ENCODE assay signal across 17 cellular contexts in genomic region chr13:79359064-79359463, GRCh38. TPM values are rescaled to one million over a fixed set of nuclear protein-coding genes. Genes with fewer than 3 reads are reported as not detected.
DNase-seq lines count a peak whose midpoint lies in the region; ATAC-seq and TF ChIP-seq lines count a peak whose summit lies in the region.
"Had no signal": no experiment of that assay in that cellular context is flagged by ENCODE, and none has a peak within 500 bp of the region (broad histone marks: within the 10 kb centered on the region; RNA-seq: fewer than 3 reads in every experiment).

No MANE protein-coding gene starts in this region.

- H3K27ac ChIP-seq in suprapubic skin = no peak overlapping the region
- H3K27ac ChIP-seq: HL-60, RWPE1 had no signal

- peaks cover 64% of the 10 kb centered on the region for H3K36me3 ChIP-seq in suprapubic skin

- no peaks in the 10 kb centered on the region for H3K27me3 Mint-ChIP-seq in activated T-cell treated with anti-CD3 and anti-CD28 coated beads, Interleukin-2, amount 50 U/mL, for 24 hours
- no peaks in the 10 kb centered on the region for H3K27me3 Mint-ChIP-seq in Calu3 (ENCODE audit: unreplicated experiment)
- H3K27me3 Mint-ChIP-seq in activated T-helper 2 cell treated with anti-CD3 and anti-CD28 coated beads, Interferon-gamma antibody, Interleukin-2, Interleukin-4, amounts not matched to agents 10 μg/mL and 5 μg/mL and 100 μg/mL, durations not matched to agents 14 hours and 24 hours and 36 hours (ENCODE audit: low read depth) = no peaks in the 10 kb centered on the region
- no peaks in the 10 kb centered on the region for H3K27me3 Mint-ChIP-seq in naive thymus-derived CD8-positive, alpha-beta T cell
- H3K27me3 Mint-ChIP-seq: IgD-negative memory B cell had no signal

- TF ChIP-seq EP300 in suprapubic skin (IDR thresholded peaks at IDR 0.05) = no peak

- ATAC-seq in naive thymus-derived CD8-positive, alpha-beta T cell = no peak

- CTCF ChIA-PET in Calu3 (lab: Charles Lee) = no interaction called here

- POLR2A ChIA-PET in naive thymus-derived CD8-positive, alpha-beta T cell (lab: Charles Lee) = no interaction called here

- peak overlapping the region; percentile 39 for H3K27ac Mint-ChIP-seq in activated T-cell treated with anti-CD3 and anti-CD28 coated beads, Interleukin-2, amount 50 U/mL, for 24 hours
- H3K27ac Mint-ChIP-seq in Calu3 (ENCODE audit: unreplicated experiment) = peak overlapping the region; percentile 11
- H3K27ac Mint-ChIP-seq in activated T-helper 2 cell treated with anti-CD3 and anti-CD28 coated beads, Interferon-gamma antibody, Interleukin-2, Interleukin-4, amounts not matched to agents 10 μg/mL and 5 μg/mL and 100 μg/mL, durations not matched to agents 14 hours and 24 hours and 36 hours = peak overlapping the region; percentile 62
- H3K27ac Mint-ChIP-seq in naive thymus-derived CD8-positive, alpha-beta T cell = peak overlapping the region in 9 of 10 donors; percentile 6 to 80 (median 60)

- no peak for TF ChIP-seq CTCF in Calu3 (IDR thresholded peaks at IDR 0.05; ENCODE audit: unreplicated experiment)
- no peak for TF ChIP-seq CTCF in suprapubic skin (IDR thresholded peaks at IDR 0.05)

- H3K9me3 Mint-ChIP-seq in activated T-cell treated with anti-CD3 and anti-CD28 coated beads, Interleukin-2, amount 50 U/mL, for 24 hours = no peaks in the 10 kb centered on the region
- no peaks in the 10 kb centered on the region for H3K9me3 Mint-ChIP-seq in Calu3 (ENCODE audit: low read depth, unreplicated experiment)
- no peaks in the 10 kb centered on the region for H3K9me3 Mint-ChIP-seq in activated T-helper 2 cell treated with anti-CD3 and anti-CD28 coated beads, Interferon-gamma antibody, Interleukin-2, Interleukin-4, amounts not matched to agents 10 μg/mL and 5 μg/mL and 100 μg/mL, durations not matched to agents 14 hours and 24 hours and 36 hours
- H3K9me3 Mint-ChIP-seq in naive thymus-derived CD8-positive, alpha-beta T cell = no peaks in the 10 kb centered on the region
- H3K9me3 Mint-ChIP-seq: IgD-negative memory B cell had no signal

- intact Hi-C loops in Calu3 (cut with micrococcal nuclease; ENCODE audit: unreplicated experiment) = no loop called here
- intact Hi-C loops in activated T-helper 2 cell treated with anti-CD3 and anti-CD28 coated beads, Interferon-gamma antibody, Interleukin-2, Interleukin-4, amounts not matched to agents 10 μg/mL and 5 μg/mL and 100 μg/mL, durations not matched to agents 14 hours and 24 hours and 36 hours (cut with micrococcal nuclease) = no loop called here

- H3K4me3 ChIP-seq in suprapubic skin = no peak overlapping the region

- BruUV-seq in Calu3 (replicated peaks; lab: Mats Ljungman, UMichigan) = no TSS peak

- H3K4me1 Mint-ChIP-seq in activated T-cell treated with anti-CD3 and anti-CD28 coated beads, Interleukin-2, amount 50 U/mL, for 24 hours (ENCODE audit: low read depth) = peaks cover 36% of the 10 kb centered on the region
- H3K4me1 Mint-ChIP-seq in Calu3 (ENCODE audit: low read depth, unreplicated experiment) = peaks cover 9% of the 10 kb centered on the region
- H3K4me1 Mint-ChIP-seq in activated T-helper 2 cell treated with anti-CD3 and anti-CD28 coated beads, Interferon-gamma antibody, Interleukin-2, Interleukin-4, amounts not matched to agents 10 μg/mL and 5 μg/mL and 100 μg/mL, durations not matched to agents 14 hours and 24 hours and 36 hours (ENCODE audit: low read depth) = peaks cover 22% of the 10 kb centered on the region
- H3K4me1 Mint-ChIP-seq in naive thymus-derived CD8-positive, alpha-beta T cell = peaks cover 8 to 19% (median 12%) of the 10 kb centered on the region in 4 donors

- no peak for DNase-seq in activated T-cell treated with anti-CD3 and anti-CD28 coated beads, Interleukin-2, amount 50 U/mL, for 24 hours
- DNase-seq in activated T-cell treated with anti-CD3 and anti-CD28 coated beads, Interleukin-2, amount 50 U/mL, for 1 hour = no peak
- DNase-seq in Calu3 (no peak), suprapubic skin (ENCODE audit: low spot score in 2 of 2) (no peak), NOMO-1 treated with dmso at 0.1 percent for 144 hours (lab: John Stamatoyannopoulos, UW; ENCODE audit: unreplicated experiment) (no peak), NCI-H510A (lab: John Stamatoyannopoulos, UW) (no peak)
- no peak for DNase-seq in activated T-helper 2 cell treated with anti-CD3 and anti-CD28 coated beads, Interferon-gamma antibody, Interleukin-2, Interleukin-4, amounts not matched to agents 10 μg/mL and 5 μg/mL and 100 μg/mL, durations not matched to agents 14 hours and 24 hours and 36 hours (ENCODE audit: low spot score)
- no peak for DNase-seq in naive thymus-derived CD8-positive, alpha-beta T cell
- DNase-seq: C1 segment of cervical spinal cord, Caco-2, H7, NCI-H1105, NCI-H1694 treated with DMSO at 0.1 percent for 48 hours, NCI-H2107 had no signal

- H3K36me3 Mint-ChIP-seq in activated T-cell treated with anti-CD3 and anti-CD28 coated beads, Interleukin-2, amount 50 U/mL, for 24 hours (ENCODE audit: low read depth) = peaks cover 89% of the 10 kb centered on the region
- no peaks in the 10 kb centered on the region for H3K36me3 Mint-ChIP-seq in Calu3 (ENCODE audit: insufficient read depth, unreplicated experiment)
- peaks cover 80% of the 10 kb centered on the region for H3K36me3 Mint-ChIP-seq in activated T-helper 2 cell treated with anti-CD3 and anti-CD28 coated beads, Interferon-gamma antibody, Interleukin-2, Interleukin-4, amounts not matched to agents 10 μg/mL and 5 μg/mL and 100 μg/mL, durations not matched to agents 14 hours and 24 hours and 36 hours (ENCODE audit: low read depth)
- H3K36me3 Mint-ChIP-seq in naive thymus-derived CD8-positive, alpha-beta T cell = peaks cover 4 to 96% (median 15%) of the 10 kb centered on the region in 3 donors

- H3K27me3 ChIP-seq in suprapubic skin = no peaks in the 10 kb centered on the region

- no peak overlapping the region for H3K4me3 Mint-ChIP-seq in activated T-cell treated with anti-CD3 and anti-CD28 coated beads, Interleukin-2, amount 50 U/mL, for 24 hours
- H3K4me3 Mint-ChIP-seq in Calu3 (ENCODE audit: low read depth, unreplicated experiment) = no peak overlapping the region
- no peak overlapping the region for H3K4me3 Mint-ChIP-seq in activated T-helper 2 cell treated with anti-CD3 and anti-CD28 coated beads, Interferon-gamma antibody, Interleukin-2, Interleukin-4, amounts not matched to agents 10 μg/mL and 5 μg/mL and 100 μg/mL, durations not matched to agents 14 hours and 24 hours and 36 hours (ENCODE audit: low read depth)
- H3K4me3 Mint-ChIP-seq in naive thymus-derived CD8-positive, alpha-beta T cell = no peak overlapping the region
- H3K4me3 Mint-ChIP-seq: IgD-negative memory B cell had no signal

- no peaks in the 10 kb centered on the region for H3K4me1 ChIP-seq in suprapubic skin
- H3K4me1 ChIP-seq: Caco-2 had no signal

- TF ChIP-seq POLR2A in suprapubic skin (IDR thresholded peaks at IDR 0.05) = no peak

- H3K9me3 ChIP-seq in suprapubic skin = no peaks in the 10 kb centered on the region
- H3K9me3 ChIP-seq: Caco-2 had no signal

RNA-seq across cellular contexts. Expression of gene RBM26, which starts 47.0 kb away (rescaled TPM):
- total RNA-seq in Calu3 (2022) (18.9 and 19.2 TPM in 2 replicates), suprapubic skin (10 to 100 TPM; 23.4 to 78.5 (median 34.2) TPM)
- total RNA-seq in activated T-helper 2 cell treated with anti-CD3 and anti-CD28 coated beads, Interferon-gamma antibody, Interleukin-2, Interleukin-4, amounts not matched to agents 10 μg/mL and 5 μg/mL and 100 μg/mL, durations not matched to agents 14 hours and 24 hours and 36 hours = 93.7 and 94.2 TPM in 2 replicates
- 100 to 1,000 TPM; 138 to 142 TPM for total RNA-seq in naive thymus-derived CD8-positive, alpha-beta T cell
- polyA plus RNA-seq in naive thymus-derived CD8-positive, alpha-beta T cell = 10 to 100 TPM; 14.1 to 17.0 (median 16.1) TPM

Comparison
In these comparisons a context has a peak if more than half of its experiments do, and no peak if none do; other contexts are left out.
1. H3K27ac Mint-ChIP-seq: peak in every context shown above with its lines; median percentile 62 in activated T-helper 2 cell treated with anti-CD3 and anti-CD28 coated beads, Interferon-gamma antibody, Interleukin-2, Interleukin-4, amounts not matched to agents 10 μg/mL and 5 μg/mL and 100 μg/mL, durations not matched to agents 14 hours and 24 hours and 36 hours; 60 in naive thymus-derived CD8-positive, alpha-beta T cell; 39 in activated T-cell treated with anti-CD3 and anti-CD28 coated beads, Interleukin-2, amount 50 U/mL, for 24 hours; 11 in Calu3.